In genomic region chr10:38010150-38010903, GRCh38 we compare ENCODE assay signal across 8 cellular contexts. TPM values are rescaled to one million over a fixed set of nuclear protein-coding genes. Genes with fewer than 3 reads are reported as not detected.
DNase-seq lines count a peak whose midpoint lies in the region; ATAC-seq, FAIRE-seq and TF ChIP-seq lines count a peak whose summit lies in the region.

ZNF33A (plus strand) TSS chr10:38010675; CDS start chr10:38012342, 1,667 bp downstream.

- peak within 1 kb of the TSS; percentile 89 for H3K4me3 ChIP-seq in GM12865 (ENCODE audit: low read depth, low read length)
- H3K4me3 ChIP-seq in pancreas = peak within 1 kb of the TSS; percentile 60 to 83 (median 68)
- H3K4me3 ChIP-seq in thyroid gland (replicated peaks in 1 of 3) = peak within 1 kb of the TSS; percentile 9 to 74 (median 50)

- H3K9me3 ChIP-seq in pancreas (no peaks in the 10 kb centered on the region), thyroid gland (no peaks in the 10 kb centered on the region)

- DNase-seq in GM12865 (ENCODE audit: low read depth) (peak; percentile 97), NCI-H128 (lab: John Stamatoyannopoulos, UW; ENCODE audit: unreplicated experiment) (peak; percentile 61), SW 1271 (lab: John Stamatoyannopoulos, UW) (peak; percentile 71 to 91), Right ventricle myocardium superior (peak; percentile 94), pancreas (peak; percentile 92 to 97 (median 92)), thyroid gland (peak; percentile 96 to 97)
- DNase-seq in activated naive CD8-positive, alpha-beta T cell treated with anti-CD3 and anti-CD28 coated beads, Interleukin-2, amount 50 U/mL, for 16 hours (ENCODE audit: low read depth, low spot score) = peak; percentile 69

- WGBS in pancreas, 2 donors = 1% methylated on average over 46 of the region's 46 CpGs
- WGBS in thyroid gland, 2 donors = 0 to 1% methylated on average over 25 to 41 of the region's 46 CpGs

- H3K36me3 ChIP-seq in pancreas = peaks cover 0 to 6% (median 0%) of the 10 kb centered on the region in 3 donors
- peaks cover 0 to 9% of the 10 kb centered on the region in 2 donors for H3K36me3 ChIP-seq in thyroid gland

- H3K27me3 ChIP-seq in pancreas (no peaks in the 10 kb centered on the region), thyroid gland (no peaks in the 10 kb centered on the region)

- intact Hi-C loops in Right ventricle myocardium superior (cut with DNase I) = loop anchor here (2.0 kb wide), 1 partner anchor 34 kb away; the partner anchor contains the start of gene ZNF25
- intact Hi-C loops in pancreas (cut with DNase I) = no loop called here
- intact Hi-C loops in thyroid gland (cut with DNase I) = no loop called here

- no peak for FAIRE-seq in pancreas (lab: Jason Lieb, UNC)

- peak in 1 of 2 donors; percentile 70 for TF ChIP-seq POLR2A in thyroid gland (IDR thresholded peaks at IDR 0.05)

- H3K27ac ChIP-seq in pancreas (peak within 1 kb of the TSS; percentile 96 to 99 (median 98)), thyroid gland (peak within 1 kb of the TSS; percentile 98 to 100 (median 98))

- ATAC-seq in HG02759 (IDR thresholded peaks at IDR 0.05; ENCODE audit: unreplicated experiment) = peak; percentile 86
- ATAC-seq in Right ventricle myocardium superior (ENCODE audit: poor library complexity) = peak; percentile 97
- peak; percentile 95 to 98 (median 98) for ATAC-seq in pancreas

- TF ChIP-seq CTCF in GM12865 (IDR thresholded peaks at IDR 0.05; ENCODE audit: insufficient read depth, low read depth, low read length, missing control alignments) = no peak
- no peak for TF ChIP-seq CTCF in pancreas (IDR thresholded peaks at IDR 0.05)
- peak in 1 of 6 experiments; percentile 14 for TF ChIP-seq CTCF in thyroid gland (IDR thresholded peaks at IDR 0.05)

- H3K4me1 ChIP-seq in pancreas (peaks cover 4 to 12% (median 9%) of the 10 kb centered on the region in 3 donors), thyroid gland (peaks cover 6 to 8% of the 10 kb centered on the region in 2 donors)

RNA-seq across cellular contexts. Expression of gene ZNF33A, which starts in this region (rescaled TPM):
- total RNA-seq in Right ventricle myocardium superior (19.1 TPM), pancreas (10 to 100 TPM; 16.6 to 32.1 (median 20.3) TPM), thyroid gland (10 to 100 TPM; 34.3 to 71.3 (median 46.3) TPM)
- polyA plus RNA-seq in pancreas = 10 to 100 TPM in 1 of 2 donors, 1 to 10 TPM in 1; 9.7 to 15.7 TPM

Comparison
In these comparisons a context has a peak if more than half of its experiments do, and no peak if none do; other contexts are left out.
1. Peak in every context shown above with its lines: DNase-seq, ATAC-seq, H3K4me3 ChIP-seq and H3K27ac ChIP-seq.